10 cellular contexts compared by ENCODE assay signal in genomic region chr20:19745106-19745505, GRCh38.
"Had no signal": no experiment of that assay in that cellular context is flagged by ENCODE, and none has a peak within 500 bp of the region (broad histone marks: within the 10 kb centered on the region; RNA-seq: fewer than 3 reads in every experiment).

No MANE protein-coding gene starts in this region.

- H3K27ac ChIP-seq: GM23248, HL-60, KMS-11 had no signal

- DNase-seq: GM23248, GOT3, H7, HFFc6, KBM-7 had no signal

- H3K4me3 ChIP-seq: GM23248, HAP-1 had no signal

- ATAC-seq: HCT116, HepG2 had no signal
